ENCODE assay signal across 3 cellular contexts in the genomic region with DNA sequence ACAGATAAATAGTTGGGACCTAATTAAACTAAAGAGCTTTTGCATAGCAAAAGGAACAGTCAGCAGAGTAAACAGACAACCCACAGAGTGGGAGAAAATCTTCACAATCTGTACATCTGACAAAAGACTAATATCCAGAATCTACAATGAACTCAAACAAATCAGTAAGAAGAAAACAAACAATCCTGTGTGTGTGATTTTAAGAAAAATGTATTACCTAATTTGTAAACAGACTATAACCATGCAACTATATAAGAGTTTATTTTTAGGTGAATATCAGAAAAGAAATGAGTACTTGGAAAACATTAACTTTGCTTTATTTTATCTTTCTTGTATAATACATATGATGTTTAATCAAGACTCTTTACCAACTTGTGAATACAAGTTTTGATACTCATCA.
DNase-seq lines count a peak whose midpoint lies in the region; ATAC-seq, FAIRE-seq and TF ChIP-seq lines count a peak whose summit lies in the region.
"Not testable (repeated sequence)": the region's sequence is repeated elsewhere in the genome, so short reads cannot be mapped to it uniquely, and the experiment has no call there.

No MANE protein-coding gene starts in this region.

- not testable (repeated sequence) for H2AFZ ChIP-seq in PC-3 (ENCODE audit: low read length)

- POLR2A ChIA-PET in PC-3 (lab: Charles Lee; ENCODE audit: unreplicated experiment) = not testable (repeated sequence)

- H3K9me3 ChIP-seq in PC-3 (ENCODE audit: low read length) = not testable (repeated sequence)

- not testable (repeated sequence) for H3K9me2 ChIP-seq in PC-3 (replicated peaks; ENCODE audit: low read length)

- not testable (repeated sequence) for DNase-seq in PC-3

- not testable (repeated sequence) for H3K27me3 ChIP-seq in PC-3 (ENCODE audit: low read length)

- peak overlapping the region; percentile 65 for H3K27ac ChIP-seq in 22Rv1
- peak overlapping the region; percentile 39 for H3K27ac ChIP-seq in PC-3 (ENCODE audit: low read length)

- ATAC-seq in PC-3 = peak; percentile 70

- intact Hi-C loops in PC-3 (cut with micrococcal nuclease) = not testable (repeated sequence)

- not testable (repeated sequence) for H3K36me3 ChIP-seq in PC-3 (ENCODE audit: low read depth, low read length)

- H4K20me1 ChIP-seq in PC-3 (ENCODE audit: low read length) = not testable (repeated sequence)

- not testable (repeated sequence) for H3K9ac ChIP-seq in PC-3 (ENCODE audit: low read length)

- peak overlapping the region; percentile 4; the same call in 1 of the 2 replicates for H3K4me2 ChIP-seq in PC-3 (ENCODE audit: low read length)

- not testable (repeated sequence) for TF ChIP-seq CTCF in 22Rv1 (IDR thresholded peaks at IDR 0.05); PC-3 (conservative IDR thresholded peaks at IDR 0.05; ENCODE audit: low read depth, low read length)

- H3K4me3 ChIP-seq in PC-3 (ENCODE audit: low read length) = not testable (repeated sequence)

- H3F3A ChIP-seq in PC-3 (ENCODE audit: low read length, unreplicated experiment) = not testable (repeated sequence)

- not testable (repeated sequence) for H3K79me2 ChIP-seq in PC-3 (ENCODE audit: low read length)

- CTCF ChIA-PET in PC-3 (lab: Charles Lee) = not testable (repeated sequence)

- FAIRE-seq in A204.1 (lab: Jason Lieb, UNC) = peak; percentile 60

- BruUV-seq in PC-3 (replicated peaks; lab: Mats Ljungman, UMichigan) = not testable (repeated sequence)

- H3K4me1 ChIP-seq in PC-3 (ENCODE audit: insufficient read depth, low read length) = not testable (repeated sequence)
